Comparison of ENCODE assay signal across 8 cellular contexts in the genomic region with DNA sequence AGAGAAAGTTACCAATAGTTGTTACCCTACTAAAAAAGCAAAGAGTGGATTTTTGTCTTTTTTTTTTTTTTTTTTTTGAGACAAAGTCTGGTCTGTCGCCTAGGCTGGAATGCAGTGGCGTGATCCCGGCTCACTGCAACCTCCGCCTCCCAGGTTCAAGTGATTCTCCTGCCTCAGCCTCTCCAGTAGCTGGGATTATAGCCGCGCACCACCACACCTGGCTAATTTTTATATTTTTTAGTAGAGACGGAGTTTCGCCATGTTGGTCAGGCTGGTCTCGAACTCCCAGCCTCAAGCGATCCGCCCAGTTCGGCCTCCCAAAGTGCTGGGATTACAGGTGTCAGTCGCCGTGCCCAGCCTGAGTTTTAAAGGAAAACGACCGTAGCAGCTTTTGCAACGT. TPM values are rescaled to one million over a fixed set of nuclear protein-coding genes. Genes with fewer than 3 reads are reported as not detected.
DNase-seq lines count a peak whose midpoint lies in the region; ATAC-seq and TF ChIP-seq lines count a peak whose summit lies in the region.
"Not testable (repeated sequence)": the region's sequence is repeated elsewhere in the genome, so short reads cannot be mapped to it uniquely, and the experiment has no call there.

No MANE protein-coding gene starts in this region.

- not testable (repeated sequence) for H3K27me3 ChIP-seq in GM23338 (ENCODE audit: insufficient read depth); heart right ventricle; spleen (replicated peaks in 1 of 7)

- BruUV-seq in OCI-LY7 (replicated peaks; lab: Mats Ljungman, UMichigan): not testable (repeated sequence)

- H3K9me2 ChIP-seq in GM23338 (ENCODE audit: insufficient read depth); OCI-LY7 (ENCODE audit: insufficient read depth, low read length): not testable (repeated sequence)

- ATAC-seq in GM23338; activated T-cell treated with anti-CD3 and anti-CD28 coated beads, Interleukin-2, amount 50 U/mL, for 4 hours; heart right ventricle; naive B cell (ENCODE audit: low read depth in 2 of 2): not testable (repeated sequence)

- H3K79me2 ChIP-seq in GM23338 (replicated peaks; ENCODE audit: insufficient read depth): peaks cover 98% of the 10 kb centered on the region
- H3K79me2 ChIP-seq in OCI-LY7 (ENCODE audit: insufficient read depth, low read depth, low read length): peaks cover 96% of the 10 kb centered on the region

- H3K36me3 Mint-ChIP-seq in GM23338 (ENCODE audit: low read depth); activated T-cell treated with anti-CD3 and anti-CD28 coated beads, Interleukin-2, amount 50 U/mL, for 4 hours (ENCODE audit: insufficient read depth); chondrocyte (ENCODE audit: low read depth); naive B cell: not testable (repeated sequence)

- not testable (repeated sequence) for H3K4me1 ChIP-seq in GM23338 (ENCODE audit: insufficient read depth)
- peaks cover 56% of the 10 kb centered on the region for H3K4me1 ChIP-seq in OCI-LY7 (ENCODE audit: insufficient read depth, low read length, poor library complexity, severe bottlenecking)
- H3K4me1 ChIP-seq in heart right ventricle: peaks cover 0 to 79% (median 52%) of the 10 kb centered on the region in 9 donors
- H3K4me1 ChIP-seq in spleen: peaks cover 31 to 96% (median 76%) of the 10 kb centered on the region in 6 donors

- CTCF ChIA-PET in OCI-LY7 (lab: Charles Lee; ENCODE audit: unreplicated experiment): interaction anchor here (1.3 kb wide), 1 partner anchor 9 kb away, joined by 3 read pairs; no protein-coding TSS in a partner anchor

- not testable (repeated sequence) for H3K9me3 Mint-ChIP-seq in GM23338; activated T-cell treated with anti-CD3 and anti-CD28 coated beads, Interleukin-2, amount 50 U/mL, for 4 hours; chondrocyte (ENCODE audit: low read depth); naive B cell

- not testable (repeated sequence) for TF ChIP-seq CTCF in 22Rv1 (IDR thresholded peaks at IDR 0.05); GM23338 (conservative IDR thresholded peaks at IDR 0.05; ENCODE audit: low read depth in 2 of 2); OCI-LY7 (conservative IDR thresholded peaks at IDR 0.05; ENCODE audit: low read length); chondrocyte (IDR thresholded peaks at IDR 0.05); heart right ventricle (IDR thresholded peaks at IDR 0.05); spleen (IDR thresholded peaks at IDR 0.05 in 8 of 11, conservative IDR thresholded peaks at IDR 0.05 in 3 of 11)

- not testable (repeated sequence) for H3K36me3 ChIP-seq in GM23338 (ENCODE audit: insufficient read depth)
- H3K36me3 ChIP-seq in OCI-LY7 (ENCODE audit: insufficient read depth, low read length): peaks cover 32% of the 10 kb centered on the region
- H3K36me3 ChIP-seq in heart right ventricle: peaks cover 0 to 24% (median 0%) of the 10 kb centered on the region in 9 donors
- peaks cover 0 to 25% (median 0%) of the 10 kb centered on the region in 6 donors for H3K36me3 ChIP-seq in spleen

- H2AFZ ChIP-seq in GM23338; OCI-LY7 (ENCODE audit: low read length): not testable (repeated sequence)

- 81 to 82% methylated on average over 17 of the region's 17 CpGs for WGBS in heart right ventricle, 2 donors
- WGBS in spleen, 5 donors: 84 to 91% (median 89%) methylated on average over 17 of the region's 17 CpGs

- intact Hi-C loops in OCI-LY7 (cut with micrococcal nuclease; ENCODE audit: unreplicated experiment) (loop anchor here (5.0 kb wide), 2 partner anchors 145 to 205 kb away; a partner anchor contains a TSS), heart right ventricle (cut with DNase I) (loop anchor here in 2 of 10 donors (5.0 to 10.0 kb wide), 2 partner anchors 205 to 208 kb away; a partner anchor contains a TSS)
- intact Hi-C loops in spleen (cut with DNase I; ENCODE audit: low total_unique reads): not testable (repeated sequence)

- not testable (repeated sequence) for TF ChIP-seq POLR2A in spleen (IDR thresholded peaks at IDR 0.05)

- H3K4me2 ChIP-seq in GM23338 (peak overlapping the region; percentile 90), OCI-LY7 (ENCODE audit: low read length) (peak overlapping the region; percentile 97)

- not testable (repeated sequence) for H3K27ac Mint-ChIP-seq in GM23338
- H3K27ac Mint-ChIP-seq in chondrocyte (ENCODE audit: unreplicated experiment) (peak overlapping the region; percentile 100), naive B cell (peak overlapping the region in 3 of 6 donors; percentile 97 to 99 (median 99))

- not testable (repeated sequence) for H3K9me3 ChIP-seq in OCI-LY7 (ENCODE audit: low read length); heart right ventricle; spleen

- H3K27me3 Mint-ChIP-seq in GM23338 (ENCODE audit: insufficient read depth, low read depth, poor library complexity); activated T-cell treated with anti-CD3 and anti-CD28 coated beads, Interleukin-2, amount 50 U/mL, for 4 hours (ENCODE audit: low read depth); chondrocyte (ENCODE audit: low read depth); naive B cell: not testable (repeated sequence)

- H3K4me3 ChIP-seq in GM23338 (peak overlapping the region; percentile 81), OCI-LY7 (ENCODE audit: low read depth, low read length, poor library complexity, severe bottlenecking) (peak overlapping the region; percentile 76), heart right ventricle (peak overlapping the region; percentile 51 to 100 (median 78)), spleen (peak overlapping the region in 7 of 8 donors; percentile 63 to 84 (median 76))

- H3K4me1 Mint-ChIP-seq in GM23338: not testable (repeated sequence)
- peaks cover 75% of the 10 kb centered on the region for H3K4me1 Mint-ChIP-seq in activated T-cell treated with anti-CD3 and anti-CD28 coated beads, Interleukin-2, amount 50 U/mL, for 4 hours (ENCODE audit: low read depth)
- H3K4me1 Mint-ChIP-seq in chondrocyte (ENCODE audit: low read depth) (peaks cover 59% of the 10 kb centered on the region), naive B cell (peaks cover 36 to 81% (median 53%) of the 10 kb centered on the region in 3 donors)

- DNase-seq in GM23338 (ENCODE audit: low spot score); OCI-LY7 (ENCODE audit: low spot score); activated T-cell treated with anti-CD3 and anti-CD28 coated beads, Interleukin-2, amount 50 U/mL, for 4 hours; chondrocyte (ENCODE audit: low spot score); heart right ventricle; naive B cell; spleen: not testable (repeated sequence)

- H3K27ac ChIP-seq in 22Rv1 (peak overlapping the region; percentile 85), heart right ventricle (peak overlapping the region in 5 of 10 donors; percentile 86 to 97 (median 92)), spleen (peak overlapping the region in 2 of 8 donors; percentile 88 to 89)
- H3K27ac ChIP-seq in GM23338 (ENCODE audit: low read depth); OCI-LY7 (ENCODE audit: low read depth, low read length, poor library complexity, severe bottlenecking): not testable (repeated sequence)

- POLR2A ChIA-PET in OCI-LY7 (lab: Charles Lee): interaction anchor here (0.7 to 8.7 kb wide), 4 partner anchors 9 to 871 kb away, joined by 3 to 92 read pairs (median 9); a partner anchor contains a TSS

- H3F3A ChIP-seq in GM23338 (replicated peaks; ENCODE audit: low read depth): not testable (repeated sequence)

- not testable (repeated sequence) for H4K20me1 ChIP-seq in GM23338 (replicated peaks; ENCODE audit: insufficient read depth); OCI-LY7 (ENCODE audit: insufficient read depth, low read length)

- H3K4me3 Mint-ChIP-seq in GM23338 (peak overlapping the region; percentile 96), chondrocyte (ENCODE audit: unreplicated experiment) (peak overlapping the region; percentile 96), naive B cell (peak overlapping the region in 6 of 8 donors; percentile 92 to 98 (median 95))
- H3K4me3 Mint-ChIP-seq in activated T-cell treated with anti-CD3 and anti-CD28 coated beads, Interleukin-2, amount 50 U/mL, for 4 hours: peak overlapping the region; percentile 100

RNA-seq across cellular contexts. Expression of a gene that starts 1.5 kb away (rescaled TPM):
- total RNA-seq in GM23338 (2014; rRNA removed; shearing (Covaris generic)): 45.8 and 50.5 TPM in 2 replicates
- 28.0 and 33.9 TPM in 2 replicates for polyA plus RNA-seq in GM23338 (2016; fragmentation: Nextera tagmentation; extraction: Ambion mirVana)
- total RNA-seq in OCI-LY7 (2014; rRNA removed; shearing (Covaris generic)): 20.1 and 20.3 TPM in 2 replicates
- total RNA-seq in OCI-LY7 (2022): 22.0 and 23.5 TPM in 2 replicates
- 10 to 100 TPM; 16.5 to 19.2 (median 16.9) TPM for total RNA-seq in activated T-cell treated with anti-CD3 and anti-CD28 coated beads, Interleukin-2, amount 50 U/mL, for 4 hours
- total RNA-seq in chondrocyte: 15.0 to 15.7 TPM (median 15.0 TPM) in 3 replicates
- total RNA-seq in heart right ventricle: 10 to 100 TPM; 10.0 to 12.2 (median 11.2) TPM
- 10 to 100 TPM in 1 of 2 donors, 1 to 10 TPM in 1; 6.5 to 10.5 TPM for polyA plus RNA-seq in heart right ventricle
- polyA plus RNA-seq in naive B cell (ENCODE audit: low read depth in 6 of 6): 1 to 10 TPM; 4.4 to 9.0 (median 6.4) TPM
- total RNA-seq in spleen: 10 to 100 TPM in 6 of 7 donors, 1 to 10 TPM in 1; 9.7 to 18.4 (median 14.1) TPM
- polyA plus RNA-seq in spleen: 10 to 100 TPM in 1 of 3 donors, 1 to 10 TPM in 2; 9.0 to 10.7 (median 9.7) TPM

RNA-seq across cellular contexts. Expression of a gene that starts 14.3 kb away (rescaled TPM):
- 170 and 182 TPM in 2 replicates for total RNA-seq in GM23338 (2014; rRNA removed; shearing (Covaris generic))
- 311 and 372 TPM in 2 replicates for polyA plus RNA-seq in GM23338 (2016; fragmentation: Nextera tagmentation; extraction: Ambion mirVana)
- total RNA-seq in OCI-LY7 (2014; rRNA removed; shearing (Covaris generic)): 165 and 198 TPM in 2 replicates
- total RNA-seq in OCI-LY7 (2022): 245 and 265 TPM in 2 replicates
- 100 to 1,000 TPM; 147 to 157 (median 156) TPM for total RNA-seq in activated T-cell treated with anti-CD3 and anti-CD28 coated beads, Interleukin-2, amount 50 U/mL, for 4 hours
- 150 to 189 TPM (median 152 TPM) in 3 replicates for total RNA-seq in chondrocyte
- 10 to 100 TPM; 41.8 to 64.1 (median 52.8) TPM for total RNA-seq in heart right ventricle
- polyA plus RNA-seq in heart right ventricle: 100 to 1,000 TPM in 1 of 2 donors, 10 to 100 TPM in 1; 44.2 to 174 TPM
- 10 to 100 TPM; 56.2 to 95.3 (median 78.1) TPM for polyA plus RNA-seq in naive B cell (ENCODE audit: low read depth in 6 of 6)
- total RNA-seq in spleen: 100 to 1,000 TPM; 148 to 268 (median 186) TPM
- polyA plus RNA-seq in spleen: 100 to 1,000 TPM; 119 to 233 (median 134) TPM
